ENCODE assay signal across 1 cellular context in genomic region chr3:129398803-129399144, GRCh38.
TF ChIP-seq lines count a peak whose summit lies in the region.

No MANE protein-coding gene starts in this region.

TF ChIP-seq in HepG2, 621 proteins besides CTCF, POLR2A, EP300 and RAD21 (continued from another document and continues in another):
- TF ChIP-seq ZNF687 (CRISPR knock-in tag; IDR thresholded peaks at IDR 0.05) (peak; percentile 64; the same call in 1 of the 2 replicates), SIN3A (IDR thresholded peaks at IDR 0.05; ENCODE audit: borderline replicate concordance, low read depth, low read length) (0 out of 2 replicates have a peak, but pooled peaks have one; percentile 1), ZNF274 (CRISPR knock-in tag; IDR thresholded peaks at IDR 0.05) (0 out of 2 replicates have a peak, but pooled peaks have one; percentile 32), ZNF776 (CRISPR knock-in tag; IDR thresholded peaks at IDR 0.05) (no peak), PRDM4 (CRISPR knock-in tag; IDR thresholded peaks at IDR 0.05; ENCODE audit: borderline replicate concordance) (no peak), ELF1 (CRISPR knock-in tag; IDR thresholded peaks at IDR 0.05) (no peak), MNT (IDR thresholded peaks at IDR 0.05) (no peak), ZNF17 (CRISPR knock-in tag; IDR thresholded peaks at IDR 0.05) (no peak), ZMAT5 (CRISPR knock-in tag; IDR thresholded peaks at IDR 0.05; ENCODE audit: borderline replicate concordance, low read depth) (no peak), ARID5B (CRISPR knock-in tag; IDR thresholded peaks at IDR 0.05) (no peak), AGO1 (IDR thresholded peaks at IDR 0.05; ENCODE audit: low read depth, low read length, poor library complexity, severe bottlenecking) (no peak), ERF (CRISPR knock-in tag; IDR thresholded peaks at IDR 0.05) (no peak), MYNN (CRISPR knock-in tag; IDR thresholded peaks at IDR 0.05; ENCODE audit: low read depth) (no peak), TAF15 (IDR thresholded peaks at IDR 0.05; ENCODE audit: low read depth, low read length, poor library complexity, severe bottlenecking) (no peak), ZNF510 (CRISPR knock-in tag; IDR thresholded peaks at IDR 0.05; ENCODE audit: low read depth) (no peak), ZBTB2 (CRISPR knock-in tag; IDR thresholded peaks at IDR 0.05; ENCODE audit: low read depth) (no peak), KAT2B (IDR thresholded peaks at IDR 0.05; ENCODE audit: borderline replicate concordance, low read depth, low read length) (no peak), LCORL (IDR thresholded peaks at IDR 0.05) (no peak), LCORL (CRISPR knock-in tag; IDR thresholded peaks at IDR 0.05) (no peak), ZNF468 (CRISPR knock-in tag; IDR thresholded peaks at IDR 0.05) (no peak), FIP1L1 (IDR thresholded peaks at IDR 0.05; ENCODE audit: borderline replicate concordance, insufficient read depth, low read depth, low read length) (no peak), ZNF639 (CRISPR knock-in tag; conservative IDR thresholded peaks at IDR 0.05) (no peak), ZUFSP (CRISPR knock-in tag; IDR thresholded peaks at IDR 0.05; ENCODE audit: borderline replicate concordance) (no peak), ZFP90 (CRISPR knock-in tag; IDR thresholded peaks at IDR 0.05; ENCODE audit: borderline replicate concordance) (0 out of 2 replicates have a peak, but pooled peaks have one; percentile 19), NAIF1 (CRISPR knock-in tag; IDR thresholded peaks at IDR 0.05; ENCODE audit: borderline replicate concordance) (no peak), TCF7 (IDR thresholded peaks at IDR 0.05; ENCODE audit: low read depth) (no peak), STAT6 (CRISPR knock-in tag; IDR thresholded peaks at IDR 0.05; ENCODE audit: borderline replicate concordance) (no peak), ZNF225 (CRISPR knock-in tag; IDR thresholded peaks at IDR 0.05) (no peak), GABPB1 (CRISPR knock-in tag; IDR thresholded peaks at IDR 0.05) (no peak), YEATS4 (CRISPR knock-in tag; IDR thresholded peaks at IDR 0.05; ENCODE audit: borderline replicate concordance) (no peak), CHD4 (IDR thresholded peaks at IDR 0.05; ENCODE audit: borderline replicate concordance, low read length) (no peak)
